ENCODE assay signal across 15 cellular contexts in the genomic region with DNA sequence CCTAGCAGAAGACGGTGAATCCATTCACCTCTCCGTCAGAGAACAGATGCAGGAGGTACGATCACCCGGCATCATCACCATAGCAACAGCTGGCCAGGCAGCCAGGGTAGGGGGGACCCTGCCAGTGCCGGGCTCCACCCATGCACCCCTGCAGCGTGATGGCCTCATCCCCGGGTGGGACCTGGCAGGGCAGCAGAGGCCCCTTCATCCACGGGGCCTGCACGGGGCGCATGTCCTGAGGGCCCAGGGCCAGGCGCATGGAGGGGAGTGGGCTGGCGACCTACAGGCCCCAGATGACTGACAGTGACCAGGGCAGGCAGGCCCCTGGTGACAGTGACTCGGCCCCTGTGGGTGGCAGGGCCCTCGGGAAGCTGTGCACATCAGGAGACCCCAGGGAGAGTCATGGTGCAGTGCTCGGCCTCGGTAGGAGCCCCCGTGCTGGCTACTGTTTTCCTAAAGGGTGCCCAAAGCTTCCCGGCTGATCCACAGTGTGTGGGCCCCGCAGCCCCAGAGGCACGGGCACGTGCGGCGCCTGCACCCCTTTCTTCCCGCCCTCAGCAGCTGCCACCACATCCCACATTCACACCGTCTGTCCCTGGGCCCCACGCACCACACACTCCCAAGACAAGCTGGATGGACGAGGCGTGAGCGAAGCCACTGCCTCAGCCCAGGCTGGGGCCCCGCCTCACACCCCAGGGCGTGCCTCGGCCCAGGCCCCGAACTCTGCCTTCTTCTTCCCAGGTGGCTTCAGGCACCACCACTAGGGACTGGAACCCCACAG. TPM values are rescaled to one million over a fixed set of nuclear protein-coding genes. Genes with fewer than 3 reads are reported as not detected.
DNase-seq lines count a peak whose midpoint lies in the region; ATAC-seq and TF ChIP-seq lines count a peak whose summit lies in the region.
"Had no signal": no experiment of that assay in that cellular context is flagged by ENCODE, and none has a peak within 500 bp of the region (broad histone marks: within the 10 kb centered on the region; RNA-seq: fewer than 3 reads in every experiment).

No MANE protein-coding gene starts in this region.

- TF ChIP-seq POLR2A in tibial nerve (IDR thresholded peaks at IDR 0.05): no peak

- H4K20me1 ChIP-seq in mammary epithelial cell (ENCODE audit: insufficient read depth, low read length): peaks cover 50% of the 10 kb centered on the region

- ATAC-seq in left ventricle myocardium superior (no peak), HG02610 (IDR thresholded peaks at IDR 0.05; ENCODE audit: unreplicated experiment) (no peak)

- no peak for TF ChIP-seq EP300 in tibial nerve (IDR thresholded peaks at IDR 0.05)

- in situ Hi-C loops in mammary epithelial cell (cut with MboI; ENCODE audit: low sequenced_read_pairs in 2 of 2): no loop called here

- peaks cover 74% of the 10 kb centered on the region for H3K4me1 ChIP-seq in left ventricle myocardium inferior
- H3K4me1 ChIP-seq in mammary epithelial cell (ENCODE audit: insufficient read depth, low read length): peaks cover 37% of the 10 kb centered on the region
- peaks cover 3 to 68% (median 47%) of the 10 kb centered on the region in 4 donors for H3K4me1 ChIP-seq in tibial nerve
- no peaks in the 10 kb centered on the region for H3K4me1 ChIP-seq in BE2C

- no peak overlapping the region for H3K9ac ChIP-seq in mammary epithelial cell (ENCODE audit: insufficient read depth, low read length)
- H3K9ac ChIP-seq: parathyroid adenoma had no signal

- no peak overlapping the region for H2AFZ ChIP-seq in mammary epithelial cell (ENCODE audit: low read depth, low read length)
- H2AFZ ChIP-seq: parathyroid adenoma had no signal

- H3K27ac ChIP-seq in left ventricle myocardium inferior (replicated peaks) (peak overlapping the region; percentile 90), mammary epithelial cell (ENCODE audit: insufficient read depth, low read depth, low read length) (peak overlapping the region; percentile 42), tibial nerve (peak overlapping the region in 3 of 4 donors; percentile 70 to 96 (median 92))
- H3K27ac ChIP-seq: parathyroid adenoma, SJCRH30 had no signal

- CTCF ChIA-PET in mammary epithelial cell (lab: Charles Lee; ENCODE audit: low non-redundant PET): no interaction called here

- H3K27me3 ChIP-seq in left ventricle myocardium inferior (ENCODE audit: low read depth): no peaks in the 10 kb centered on the region
- H3K27me3 ChIP-seq in mammary epithelial cell (ENCODE audit: insufficient read depth, low read length): no peaks in the 10 kb centered on the region
- no peaks in the 10 kb centered on the region for H3K27me3 ChIP-seq in tibial nerve
- no peaks in the 10 kb centered on the region; the same call in 1 of the 2 replicates for H3K27me3 ChIP-seq in BE2C
- H3K27me3 ChIP-seq: SJCRH30 had no signal

- H3K9me3 ChIP-seq in left ventricle myocardium inferior (replicated peaks) (no peaks in the 10 kb centered on the region), mammary epithelial cell (replicated peaks; ENCODE audit: insufficient read depth, low read length) (no peaks in the 10 kb centered on the region), tibial nerve (no peaks in the 10 kb centered on the region), BE2C (no peaks in the 10 kb centered on the region)
- H3K9me3 ChIP-seq: SJCRH30 had no signal

- DNase-seq in left ventricle myocardium inferior (no peak), left ventricle myocardium superior (no peak), mammary epithelial cell (no peak), myocyte (ENCODE audit: low read depth) (peak; percentile 51), tibial nerve (ENCODE audit: low spot score in 2 of 2) (no peak), BE2C (no peak), ureter (ENCODE audit: low spot score) (no peak)
- DNase-seq: DMS79 treated with DMSO at 0.1 percent for 48 hours; MV-4-11; NCI-H2171 treated with DMSO at 0.1 percent for 48 hours; SJCRH30; stimulated activated CD4-positive, alpha-beta T cell treated with anti-CD3 and anti-CD28 coated beads, Interleukin-15, amount 100 ng/mL, for 24 hours had no signal

- peaks cover 98% of the 10 kb centered on the region for H3K79me2 ChIP-seq in mammary epithelial cell (ENCODE audit: insufficient read depth, low read length)

- intact Hi-C loops in left ventricle myocardium inferior (cut with micrococcal nuclease) (no loop called here), left ventricle myocardium superior (cut with micrococcal nuclease) (no loop called here), mammary epithelial cell (cut with micrococcal nuclease) (loop anchor here (2.0 kb wide), 1 partner anchor 25 kb away; a partner anchor contains a TSS)

- dilution Hi-C loops in mammary epithelial cell (cut with HindIII; ENCODE audit: low sequenced_read_pairs): loop anchor here (10.0 kb wide), 1 partner anchor 87 kb away; no protein-coding TSS in a partner anchor

- H3K36me3 ChIP-seq in left ventricle myocardium inferior (peaks cover 13% of the 10 kb centered on the region), mammary epithelial cell (ENCODE audit: insufficient read depth, low read length) (peaks cover 8% of the 10 kb centered on the region), tibial nerve (peaks cover 0 to 40% (median 0%) of the 10 kb centered on the region in 3 donors), BE2C (peaks cover 49% of the 10 kb centered on the region)

- TF ChIP-seq CTCF in left ventricle myocardium inferior (IDR thresholded peaks at IDR 0.05; ENCODE audit: borderline replicate concordance): no peak
- no peak for TF ChIP-seq CTCF in mammary epithelial cell (conservative IDR thresholded peaks at IDR 0.05 in 1 of 2, IDR thresholded peaks at IDR 0.05 in 1 of 2; ENCODE audit: extremely low read depth in 1 of 2, insufficient read depth in 1 of 2, low read depth in 1 of 2, low read length in 2 of 2)
- no peak for TF ChIP-seq CTCF in tibial nerve (IDR thresholded peaks at IDR 0.05)
- no peak for TF ChIP-seq CTCF in BE2C (IDR thresholded peaks at IDR 0.05; ENCODE audit: low read depth, low read length)

- no TSS peak for BruUV-seq in mammary epithelial cell (replicated peaks; lab: Mats Ljungman, UMichigan)

- peak overlapping the region; percentile 98 for H3K4me2 ChIP-seq in mammary epithelial cell (ENCODE audit: insufficient read depth, low read depth, low read length)

- WGBS in mammary epithelial cell (ENCODE audit: low coverage, missing lambda C conversion rate): 86% methylated on average over 8 of the region's 33 CpGs
- 73 to 77% methylated on average over 15 to 17 of the region's 33 CpGs for WGBS in tibial nerve, 2 donors

- H3K4me3 ChIP-seq in left ventricle myocardium inferior: no peak overlapping the region
- H3K4me3 ChIP-seq in mammary epithelial cell (replicated peaks in 1 of 3; ENCODE audit: insufficient read depth in 1 of 3, low read depth in 2 of 3, low read length in 3 of 3): peak overlapping the region in 2 of 3 experiments; percentile 41 to 44
- H3K4me3 ChIP-seq in tibial nerve: no peak overlapping the region
- H3K4me3 ChIP-seq in BE2C (ENCODE audit: low read depth, low read length): no peak overlapping the region
- H3K4me3 ChIP-seq: SJCRH30 had no signal

RNA-seq across cellular contexts. Expression of a gene that starts 4.8 kb away (rescaled TPM):
- total RNA-seq in left ventricle myocardium inferior: 25.5 TPM
- 24.4 TPM for total RNA-seq in left ventricle myocardium superior
- total RNA-seq in mammary epithelial cell: 10 to 100 TPM; 79.2 to 83.9 TPM
- polyA plus RNA-seq in mammary epithelial cell: 54.4 TPM
- polyA minus RNA-seq in mammary epithelial cell: 5.1 TPM
- 86.4 and 94.6 TPM in 2 replicates for total RNA-seq in myocyte
- 77.1 TPM for polyA plus RNA-seq in myocyte (2012)
- 10 to 100 TPM; 38.0 to 90.9 (median 55.3) TPM for total RNA-seq in tibial nerve
- polyA plus RNA-seq in BE2C (2012; ENCODE audit: insufficient read depth, insufficient read length, low read depth): 208 TPM
- total RNA-seq in ureter: 54.5 TPM

RNA-seq across cellular contexts. Expression of a gene that starts 17.9 kb away (rescaled TPM):
- total RNA-seq in left ventricle myocardium inferior (56.1 TPM), left ventricle myocardium superior (24.6 TPM), mammary epithelial cell (100 to 1,000 TPM; 127 to 140 TPM), myocyte (157 and 175 TPM in 2 replicates), tibial nerve (100 to 1,000 TPM; 582 to 977 (median 642) TPM), ureter (29.8 TPM)
- polyA plus RNA-seq in mammary epithelial cell: 72.2 TPM
- polyA minus RNA-seq in mammary epithelial cell: 41.3 TPM
- 372 TPM for polyA plus RNA-seq in myocyte (2012)
- polyA plus RNA-seq in BE2C (2012; ENCODE audit: insufficient read depth, insufficient read length, low read depth): 5.4 TPM

RNA-seq across cellular contexts. Expression of a gene that starts 18.6 kb away (rescaled TPM):
- total RNA-seq in left ventricle myocardium inferior: not detected
- total RNA-seq in left ventricle myocardium superior: not detected
- not detected for total RNA-seq in mammary epithelial cell
- not detected for polyA plus RNA-seq in mammary epithelial cell
- not detected for polyA minus RNA-seq in mammary epithelial cell
- total RNA-seq in myocyte: 0.16 and 0.21 TPM in 2 replicates
- polyA plus RNA-seq in myocyte (2012): 0.61 TPM
- 1 to 10 TPM in 3 of 4 donors, under 1 TPM in 1; 0.30 to 9.0 (median 3.4) TPM for total RNA-seq in tibial nerve
- 3.8 TPM for polyA plus RNA-seq in BE2C (2012; ENCODE audit: insufficient read depth, insufficient read length, low read depth)
- 0.29 TPM for total RNA-seq in ureter
- total RNA-seq: chondrocyte, SJCRH30 had no signal

RNA-seq across cellular contexts. Expression of a gene that starts 24.9 kb away (rescaled TPM):
- total RNA-seq in left ventricle myocardium inferior (54.3 TPM), left ventricle myocardium superior (55.5 TPM), mammary epithelial cell (10 to 100 TPM; 23.5 to 50.9 TPM), myocyte (47.7 and 54.3 TPM in 2 replicates), tibial nerve (10 to 100 TPM; 28.2 to 73.5 (median 51.5) TPM), ureter (56.4 TPM)
- 30.2 TPM for polyA plus RNA-seq in mammary epithelial cell
- polyA minus RNA-seq in mammary epithelial cell: 63.2 TPM
- 64.9 TPM for polyA plus RNA-seq in myocyte (2012)
- 246 TPM for polyA plus RNA-seq in BE2C (2012; ENCODE audit: insufficient read depth, insufficient read length, low read depth)

RNA-seq across cellular contexts. Expression of a gene that starts 37.0 kb away (rescaled TPM):
- total RNA-seq in left ventricle myocardium inferior (not detected), left ventricle myocardium superior (not detected), mammary epithelial cell (not detected), myocyte (not detected in 2 replicates), tibial nerve (not detected), ureter (not detected)
- polyA plus RNA-seq in mammary epithelial cell: not detected
- polyA minus RNA-seq in mammary epithelial cell: not detected
- polyA plus RNA-seq in myocyte (2012): not detected
- polyA plus RNA-seq in BE2C (2012; ENCODE audit: insufficient read depth, insufficient read length, low read depth): 1.0 TPM
- total RNA-seq: chondrocyte, SJCRH30 had no signal

Comparison
In these comparisons a context has a peak if more than half of its experiments do, and no peak if none do; other contexts are left out.
1. H3K27ac ChIP-seq: peak in every context shown above with its lines; median percentile 92 in tibial nerve; 90 in left ventricle myocardium inferior; 42 in mammary epithelial cell.
2. H3K4me3 ChIP-seq: peak in mammary epithelial cell (2 of 3); none in left ventricle myocardium inferior (single experiment), tibial nerve (0 of 4) and BE2C (single experiment).